Comparison of ENCODE assay signal across 18 cellular contexts in the genomic region with DNA sequence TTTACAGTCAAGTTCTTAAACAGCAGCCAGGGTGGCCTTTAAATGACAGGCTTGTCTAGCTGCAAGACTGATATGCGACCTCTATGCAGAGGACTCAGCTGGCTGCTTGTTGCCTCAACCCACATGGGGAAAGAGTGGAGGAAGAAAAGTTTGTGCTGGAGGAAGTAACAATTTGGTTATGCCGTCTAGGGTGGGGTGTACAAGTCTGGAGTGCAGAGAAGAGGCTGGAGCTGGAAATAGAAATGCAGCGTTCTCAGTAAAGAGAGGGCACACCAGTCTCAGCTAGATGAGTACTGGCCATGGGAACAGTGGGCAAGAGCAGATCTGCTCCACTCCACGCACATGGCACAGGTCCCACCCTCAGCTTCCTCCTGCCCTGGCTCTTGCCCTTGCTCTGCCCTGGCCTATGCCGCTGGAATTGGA. TPM values are rescaled to one million over a fixed set of nuclear protein-coding genes. Genes with fewer than 3 reads are reported as not detected.
DNase-seq lines count a peak whose midpoint lies in the region; ATAC-seq and TF ChIP-seq lines count a peak whose summit lies in the region.
"Had no signal": no experiment of that assay in that cellular context is flagged by ENCODE, and none has a peak within 500 bp of the region (broad histone marks: within the 10 kb centered on the region; RNA-seq: fewer than 3 reads in every experiment).

No MANE protein-coding gene starts in this region.

- peak overlapping the region; percentile 57 for H2AFZ ChIP-seq in osteoblast (ENCODE audit: low read length)

- H3K27me3 ChIP-seq in osteoblast (ENCODE audit: insufficient read depth, low read length) = no peaks in the 10 kb centered on the region
- no peaks in the 10 kb centered on the region for H3K27me3 ChIP-seq in Peyer's patch
- no peaks in the 10 kb centered on the region for H3K27me3 ChIP-seq in aorta (ENCODE audit: control insufficient read depth in 1 of 2, insufficient read depth in 2 of 2, low read length in 1 of 2)
- H3K27me3 ChIP-seq: MG63, pancreas had no signal

- 71 to 80% methylated on average over 5 of the region's 5 CpGs for WGBS in aorta, 2 donors

- intact Hi-C loops in left cardiac atrium (cut with DNase I) = no loop called here
- intact Hi-C loops in aorta (cut with DNase I) = no loop called here

- H3K79me2 ChIP-seq in osteoblast (ENCODE audit: insufficient read depth, low read length) = no peaks in the 10 kb centered on the region

- H3K4me1 ChIP-seq in osteoblast (ENCODE audit: insufficient read depth, low read length) = peaks cover 4% of the 10 kb centered on the region
- H3K4me1 ChIP-seq in Peyer's patch = peaks cover 0 to 1% (median 0%) of the 10 kb centered on the region in 4 donors
- no peaks in the 10 kb centered on the region for H3K4me1 ChIP-seq in aorta (ENCODE audit: control insufficient read depth in 1 of 2, insufficient read depth in 2 of 2, low read length in 2 of 2)
- H3K4me1 ChIP-seq: pancreas had no signal

- H3K9me3 Mint-ChIP-seq in activated T-cell treated with anti-CD3 and anti-CD28 coated beads, Interleukin-2, amount 50 U/mL, for 24 hours = no peaks in the 10 kb centered on the region

- no peak overlapping the region for H3K4me3 ChIP-seq in osteoblast (ENCODE audit: insufficient read depth, low read length)
- H3K4me3 ChIP-seq in Peyer's patch = no peak overlapping the region
- H3K4me3 ChIP-seq in aorta (ENCODE audit: low read length in 2 of 2) = no peak overlapping the region
- H3K4me3 ChIP-seq: MG63, pancreas had no signal

- H3K36me3 Mint-ChIP-seq in activated T-cell treated with anti-CD3 and anti-CD28 coated beads, Interleukin-2, amount 50 U/mL, for 24 hours (ENCODE audit: low read depth) = peaks cover 93% of the 10 kb centered on the region

- H4K20me1 ChIP-seq in osteoblast (ENCODE audit: insufficient read depth, low read length) = no peaks in the 10 kb centered on the region

- no peaks in the 10 kb centered on the region for H3K36me3 ChIP-seq in osteoblast (ENCODE audit: insufficient read depth, low read length)
- H3K36me3 ChIP-seq in Peyer's patch = no peaks in the 10 kb centered on the region
- no peaks in the 10 kb centered on the region for H3K36me3 ChIP-seq in aorta (ENCODE audit: control insufficient read depth in 1 of 2, insufficient read depth in 2 of 2, low read length in 1 of 2)
- H3K36me3 ChIP-seq: pancreas had no signal

- H3K27ac ChIP-seq in osteoblast (ENCODE audit: low read depth, low read length) (no peak overlapping the region), Peyer's patch (no peak overlapping the region), aorta (ENCODE audit: low read depth in 1 of 2, low read length in 2 of 2) (no peak overlapping the region)
- H3K27ac ChIP-seq: pancreas had no signal

- H3K9me3 ChIP-seq in osteoblast (ENCODE audit: low read depth, low read length) (no peaks in the 10 kb centered on the region), Peyer's patch (no peaks in the 10 kb centered on the region), aorta (ENCODE audit: control insufficient read depth, low read length) (no peaks in the 10 kb centered on the region)
- H3K9me3 ChIP-seq: MG63, pancreas had no signal

- TF ChIP-seq POLR2A in Peyer's patch (IDR thresholded peaks at IDR 0.05) = no peak

- peaks cover 31% of the 10 kb centered on the region for H3K4me1 Mint-ChIP-seq in activated T-cell treated with anti-CD3 and anti-CD28 coated beads, Interleukin-2, amount 50 U/mL, for 24 hours (ENCODE audit: low read depth)

- H3K4me2 ChIP-seq in osteoblast (ENCODE audit: insufficient read depth, low read length) = no peak overlapping the region

- no peak for DNase-seq in activated T-cell treated with anti-CD3 and anti-CD28 coated beads, Interleukin-2, amount 50 U/mL, for 24 hours
- no peak for DNase-seq in activated T-cell treated with anti-CD3 and anti-CD28 coated beads, Interleukin-2, amount 50 U/mL, for 48 hours
- DNase-seq in LHCN-M2 (ENCODE audit: low read depth) (peak; percentile 4), left cardiac atrium (no peak), osteoblast (ENCODE audit: insufficient read length, low spot score, missing footprints) (peak; percentile 41), Peyer's patch (no peak), aorta (no peak), NCI-H146 (lab: John Stamatoyannopoulos, UW) (no peak)
- DNase-seq: amygdala; COR-L47; EL; kidney glomerular epithelial cell; MG63; NCI-H1930; NCI-H446; pancreas; stimulated activated CD4-positive, alpha-beta T cell treated with anti-CD3 and anti-CD28 coated beads, Interleukin-4, amount 100 ng/mL, for 4 hours; stimulated activated CD8-positive, alpha-beta memory T cell treated with anti-CD3 and anti-CD28 coated beads, Interleukin-4, amount 100 ng/mL, for 48 hours had no signal

- no peaks in the 10 kb centered on the region for H3K27me3 Mint-ChIP-seq in activated T-cell treated with anti-CD3 and anti-CD28 coated beads, Interleukin-2, amount 50 U/mL, for 24 hours

- TF ChIP-seq CTCF in osteoblast (IDR thresholded peaks at IDR 0.05; ENCODE audit: extremely low read depth, low read depth, low read length) = no peak
- TF ChIP-seq CTCF in Peyer's patch (IDR thresholded peaks at IDR 0.05) = no peak

- no peak overlapping the region for H3K4me3 Mint-ChIP-seq in activated T-cell treated with anti-CD3 and anti-CD28 coated beads, Interleukin-2, amount 50 U/mL, for 24 hours

- H3K27ac Mint-ChIP-seq in activated T-cell treated with anti-CD3 and anti-CD28 coated beads, Interleukin-2, amount 50 U/mL, for 24 hours = peak overlapping the region; percentile 58

- ATAC-seq in left cardiac atrium (peak; percentile 38 to 76), aorta (ENCODE audit: low FRiP score) (no peak)

RNA-seq across cellular contexts. Expression of a gene that starts 59.9 kb away (rescaled TPM):
- total RNA-seq in LHCN-M2 (2014; rRNA removed) = 32.1 and 36.1 TPM in 2 replicates
- 30.9 TPM for polyA plus RNA-seq in LHCN-M2 (2012)
- 10 to 100 TPM; 57.7 to 78.6 TPM for total RNA-seq in left cardiac atrium
- total RNA-seq in osteoblast = 39.1 and 42.7 TPM in 2 replicates
- total RNA-seq in Peyer's patch = 10 to 100 TPM; 53.6 to 76.7 (median 70.1) TPM
- total RNA-seq in aorta = 10 to 100 TPM; 62.3 to 65.8 TPM
- 10 to 100 TPM; 20.9 to 26.0 TPM for polyA plus RNA-seq in aorta

Comparison
In these comparisons a context has a peak if more than half of its experiments do, and no peak if none do; other contexts are left out.
1. DNase-seq: peak in LHCN-M2 (single experiment) and osteoblast (single experiment); none in activated T-cell treated with anti-CD3 and anti-CD28 coated beads, Interleukin-2, amount 50 U/mL, for 24 hours (single experiment), activated T-cell treated with anti-CD3 and anti-CD28 coated beads, Interleukin-2, amount 50 U/mL, for 48 hours (0 of 2), left cardiac atrium (single experiment), Peyer's patch (0 of 3), aorta (0 of 2) and NCI-H146 (single experiment).